In the genomic region with DNA sequence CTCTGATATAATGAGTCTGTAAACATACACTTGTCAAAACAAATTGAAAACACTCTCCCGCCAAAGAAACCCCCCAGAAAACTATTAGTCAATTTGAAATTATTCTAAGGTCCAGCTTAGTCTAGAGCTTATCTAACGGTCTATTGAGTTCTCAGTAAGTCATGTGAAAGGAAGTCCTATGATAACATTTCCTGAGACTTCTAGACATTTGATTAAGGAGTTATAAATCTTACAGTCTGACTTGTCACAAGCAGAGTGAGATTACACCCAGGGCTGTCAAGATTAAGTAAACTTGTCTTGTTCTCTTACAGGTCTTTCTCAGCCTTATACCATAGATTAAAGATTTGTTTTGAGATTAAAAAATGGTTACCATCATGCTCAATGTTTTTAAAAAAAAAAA, we compare ENCODE assay signal across 8 cellular contexts.
DNase-seq lines count a peak whose midpoint lies in the region; ATAC-seq and TF ChIP-seq lines count a peak whose summit lies in the region.

No MANE protein-coding gene starts in this region.

- H3K9me3 ChIP-seq in CD8-positive, alpha-beta T cell (ENCODE audit: low read length) = no peaks in the 10 kb centered on the region
- H3K9me3 ChIP-seq in left lung = no peaks in the 10 kb centered on the region

- H3K4me3 Mint-ChIP-seq in CD8-positive, alpha-beta T cell = peak overlapping the region; percentile 73

- peaks cover 4% of the 10 kb centered on the region for H3K9me3 Mint-ChIP-seq in CD8-positive, alpha-beta T cell

- H3K27ac ChIP-seq in CD8-positive, alpha-beta T cell (ENCODE audit: low read depth, low read length) = peak overlapping the region; percentile 18
- H3K27ac ChIP-seq in left lung = peak overlapping the region in 1 of 2 donors; percentile 51

- no peaks in the 10 kb centered on the region for H3K36me3 ChIP-seq in CD8-positive, alpha-beta T cell (ENCODE audit: insufficient read depth, low read length)
- no peaks in the 10 kb centered on the region for H3K36me3 ChIP-seq in left lung

- in situ Hi-C loops in SK-MEL-5 (cut with HindIII; ENCODE audit: low pct_unique_long_range_greater_than_20kb, low sequenced_read_pairs) = no loop called here

- peak overlapping the region; percentile 97 for H3K27ac Mint-ChIP-seq in CD8-positive, alpha-beta T cell

- H3K27me3 ChIP-seq in CD8-positive, alpha-beta T cell (ENCODE audit: insufficient read depth, low read length) = no peaks in the 10 kb centered on the region
- no peaks in the 10 kb centered on the region for H3K27me3 ChIP-seq in left lung

- ATAC-seq in CD8-positive, alpha-beta T cell = peak; percentile 12
- ATAC-seq in GM19467 (IDR thresholded peaks at IDR 0.05; ENCODE audit: unreplicated experiment) = peak; percentile 8
- ATAC-seq in left lung = peak; percentile 35

- CTCF ChIA-PET in CD8-positive, alpha-beta T cell (lab: Charles Lee) = no interaction called here

- H3K36me3 Mint-ChIP-seq in CD8-positive, alpha-beta T cell = peaks cover 29% of the 10 kb centered on the region

- no peak for DNase-seq in CD8-positive, alpha-beta T cell
- DNase-seq in SK-MEL-5 (ENCODE audit: low read depth, low spot score) (peak; percentile 11), left lung (no peak), NCI-H2081 (lab: John Stamatoyannopoulos, UW) (no peak), NCI-H187 treated with DMSO at 0.1 percent for 48 hours (lab: John Stamatoyannopoulos, UW) (no peak), GDM1 (lab: John Stamatoyannopoulos, UW) (no peak)
- no peak for DNase-seq in stimulated activated CD4-positive, alpha-beta T cell treated with anti-CD3 and anti-CD28 coated beads, Interleukin-4, amount 100 ng/mL, for 4 hours

- POLR2A ChIA-PET in CD8-positive, alpha-beta T cell (lab: Charles Lee) = interaction anchor here (0.7 to 1.0 kb wide), 2 partner anchors 15 to 128 kb away, joined by 3 to 4 read pairs; no protein-coding TSS in a partner anchor

- no peak for TF ChIP-seq CTCF in CD8-positive, alpha-beta T cell (IDR thresholded peaks at IDR 0.05)
- no peak for TF ChIP-seq CTCF in left lung (IDR thresholded peaks at IDR 0.05)

- H3K4me1 ChIP-seq in CD8-positive, alpha-beta T cell (ENCODE audit: insufficient read depth, low read length) = peaks cover 62% of the 10 kb centered on the region
- peaks cover 4 to 30% of the 10 kb centered on the region in 2 donors for H3K4me1 ChIP-seq in left lung

- peak overlapping the region; percentile 0 for H3K4me3 ChIP-seq in CD8-positive, alpha-beta T cell (ENCODE audit: low read depth, low read length)
- peak overlapping the region in 1 of 2 donors; percentile 13 for H3K4me3 ChIP-seq in left lung

- peaks cover 88% of the 10 kb centered on the region for H3K4me1 Mint-ChIP-seq in CD8-positive, alpha-beta T cell (ENCODE audit: low read depth)

- H3K27me3 Mint-ChIP-seq in CD8-positive, alpha-beta T cell (ENCODE audit: low read depth) = no peaks in the 10 kb centered on the region

- intact Hi-C loops in CD8-positive, alpha-beta T cell (cut with DNase I, micrococcal nuclease) = loop anchor here (2.0 to 10.0 kb wide), 9 partner anchors 40 to 357 kb away; a partner anchor contains a TSS
- intact Hi-C loops in left lung (cut with DNase I) = no loop called here

Comparison
In these comparisons a context has a peak if more than half of its experiments do, and no peak if none do; other contexts are left out.
1. intact Hi-C loops: an anchor here in CD8-positive, alpha-beta T cell (2.0 to 10.0 kb wide); none called in left lung.